1 cellular context compared by ENCODE assay signal in the genomic region with DNA sequence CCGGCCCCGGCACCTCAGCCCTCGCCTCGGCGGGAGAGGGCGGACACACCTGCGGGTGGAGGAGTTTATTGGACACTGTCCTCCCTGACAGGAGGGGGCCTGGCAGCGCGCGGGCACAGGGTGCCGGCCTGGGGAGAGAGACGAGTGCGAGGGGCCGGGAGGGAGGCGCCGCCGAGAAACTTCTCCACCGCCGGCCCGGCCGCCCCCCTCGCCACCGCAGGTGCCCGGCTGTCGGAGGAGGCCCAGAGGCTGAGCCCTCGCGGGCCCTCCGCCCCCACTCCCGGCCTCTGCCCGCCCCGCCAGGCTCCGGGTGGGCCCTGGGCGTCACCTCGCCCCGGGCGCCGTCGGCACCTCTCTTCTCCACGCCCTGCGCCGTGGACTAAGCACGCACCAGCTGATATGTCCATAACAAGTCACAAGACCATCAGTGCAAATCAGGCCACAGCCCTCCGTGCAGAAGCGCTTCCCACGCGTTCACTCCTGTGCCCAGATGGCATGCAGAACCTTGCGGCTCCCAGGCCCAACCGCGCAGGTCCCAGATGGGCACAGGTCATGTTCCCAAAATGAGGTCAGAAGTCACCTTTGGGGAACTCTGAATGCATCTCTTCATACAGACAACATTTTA.
TF ChIP-seq lines count a peak whose summit lies in the region.

No MANE protein-coding gene starts in this region.

TF ChIP-seq in GM23338, 12 proteins besides CTCF, POLR2A, EP300 and RAD21 (continued from another document):
- TF ChIP-seq, protein P1, sequence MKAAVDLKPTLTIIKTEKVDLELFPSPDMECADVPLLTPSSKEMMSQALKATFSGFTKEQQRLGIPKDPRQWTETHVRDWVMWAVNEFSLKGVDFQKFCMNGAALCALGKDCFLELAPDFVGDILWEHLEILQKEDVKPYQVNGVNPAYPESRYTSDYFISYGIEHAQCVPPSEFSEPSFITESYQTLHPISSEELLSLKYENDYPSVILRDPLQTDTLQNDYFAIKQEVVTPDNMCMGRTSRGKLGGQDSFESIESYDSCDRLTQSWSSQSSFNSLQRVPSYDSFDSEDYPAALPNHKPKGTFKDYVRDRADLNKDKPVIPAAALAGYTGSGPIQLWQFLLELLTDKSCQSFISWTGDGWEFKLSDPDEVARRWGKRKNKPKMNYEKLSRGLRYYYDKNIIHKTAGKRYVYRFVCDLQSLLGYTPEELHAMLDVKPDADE (IDR thresholded peaks at IDR 0.05), result no peak
